Comparison of ENCODE assay signal across 7 cellular contexts in genomic region chr4:125316781-125317525, GRCh38. TPM values are rescaled to one million over a fixed set of nuclear protein-coding genes. Genes with fewer than 3 reads are reported as not detected.
DNase-seq lines count a peak whose midpoint lies in the region; ATAC-seq and TF ChIP-seq lines count a peak whose summit lies in the region.

No MANE protein-coding gene starts in this region.

- H3K27ac ChIP-seq in muscle layer of colon (ENCODE audit: low read depth, low read length) (peak overlapping the region; percentile 95), vagina (peak overlapping the region; percentile 89)

- intact Hi-C loops in vagina (cut with DNase I), result loop anchor here (10.0 kb wide), 1 partner anchor 418 kb away; no protein-coding TSS in a partner anchor

- ATAC-seq in GM19035 (IDR thresholded peaks at IDR 0.05; ENCODE audit: unreplicated experiment), result no peak
- ATAC-seq in HG03108 (IDR thresholded peaks at IDR 0.05; ENCODE audit: unreplicated experiment), result no peak

- H3K36me3 ChIP-seq in ES-I3 (ENCODE audit: insufficient read depth, low read length) (no peaks in the 10 kb centered on the region), muscle layer of colon (ENCODE audit: insufficient read depth, low read length) (peaks cover 7% of the 10 kb centered on the region), vagina (no peaks in the 10 kb centered on the region)

- H3K27me3 ChIP-seq in muscle layer of colon (ENCODE audit: control insufficient read depth in 1 of 2, insufficient read depth in 2 of 2, low read length in 2 of 2), result no peaks in the 10 kb centered on the region
- H3K27me3 ChIP-seq in vagina, result no peaks in the 10 kb centered on the region

- H3K9me3 ChIP-seq in ES-I3 (ENCODE audit: control insufficient read depth, insufficient read depth, low read length) (no peaks in the 10 kb centered on the region), muscle layer of colon (ENCODE audit: low read length) (no peaks in the 10 kb centered on the region), vagina (no peaks in the 10 kb centered on the region)

- no peak for TF ChIP-seq POLR2A in erythroblast (IDR thresholded peaks at IDR 0.05; ENCODE audit: low read length)
- no peak for TF ChIP-seq POLR2A in vagina (IDR thresholded peaks at IDR 0.05)

- TF ChIP-seq CTCF in vagina (IDR thresholded peaks at IDR 0.05), result no peak

- DNase-seq in NOMO-1 treated with DMSO at 0.1 percent for 48 hours (lab: John Stamatoyannopoulos, UW; ENCODE audit: unreplicated experiment) (peak; percentile 98), erythroblast (lab: John Stamatoyannopoulos, UW) (peak; percentile 4 to 13), vagina (ENCODE audit: extremely low spot score in 2 of 2) (no peak)

- H3K4me3 ChIP-seq in muscle layer of colon (ENCODE audit: low read depth in 1 of 2, low read length in 2 of 2), result peak overlapping the region; percentile 96 to 97
- peak overlapping the region; percentile 73 to 91 for H3K4me3 ChIP-seq in vagina

- no peaks in the 10 kb centered on the region; the same call in 1 of the 2 replicates for H3K4me1 ChIP-seq in ES-I3 (ENCODE audit: insufficient read depth, low read length)
- peaks cover 49% of the 10 kb centered on the region for H3K4me1 ChIP-seq in muscle layer of colon (ENCODE audit: insufficient read depth, low read length)
- H3K4me1 ChIP-seq in vagina, result peaks cover 52% of the 10 kb centered on the region

- H3K9ac ChIP-seq in ES-I3 (ENCODE audit: low read depth, low read length) (peak overlapping the region; percentile 84; the same call in 1 of the 2 replicates), muscle layer of colon (ENCODE audit: low read length) (peak overlapping the region; percentile 90)

RNA-seq across cellular contexts. Expression of gene FAT4, which starts 2.2 kb away (rescaled TPM):
- 9.8 TPM for total RNA-seq in vagina

Comparison
In these comparisons a context has a peak if more than half of its experiments do, and no peak if none do; other contexts are left out.
1. DNase-seq: peak in NOMO-1 treated with DMSO at 0.1 percent for 48 hours (single experiment) and erythroblast (2 of 2); none in vagina (0 of 2).